In the genomic region with DNA sequence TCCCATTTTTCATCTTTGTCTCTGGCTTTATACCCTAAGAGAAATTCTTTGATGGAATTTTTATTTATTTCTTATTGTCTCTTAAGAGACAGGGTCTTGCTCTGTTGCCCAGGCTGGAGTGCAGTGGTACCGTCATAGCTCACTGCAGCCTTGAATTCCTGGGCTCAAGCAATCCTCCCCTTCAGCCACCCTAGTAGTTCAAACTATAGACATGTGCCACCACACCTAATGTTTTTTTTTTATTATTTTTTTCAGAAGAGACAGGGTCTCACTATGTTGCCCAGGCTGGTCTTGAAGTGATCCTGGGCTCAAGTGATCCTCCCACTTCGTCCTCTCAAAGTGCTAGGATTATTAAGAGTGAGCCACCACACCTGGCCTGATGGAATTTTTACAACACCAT, we compare ENCODE assay signal across 30 cellular contexts.
"Had no signal": no experiment of that assay in that cellular context is flagged by ENCODE, and none has a peak within 500 bp of the region (broad histone marks: within the 10 kb centered on the region; RNA-seq: fewer than 3 reads in every experiment).

No MANE protein-coding gene starts in this region.

- H3K27ac Mint-ChIP-seq: dendritic cell treated with granulocyte-macrophage colony-stimulating factor and Interleukin-4, amounts not matched to agents 40 ng/mL and 50 ng/mL, for 4 days; endodermal cell; mesothelial cell of epicardium; natural killer cell treated with Interleukin-12 subunit alpha and Interleukin-12 subunit beta and Interleukin-15 and Interleukin-18, amount 100 ng/mL, for 72 hours had no signal

- H3K9me3 ChIP-seq: gastroesophageal sphincter, heart right ventricle, left lung, mucosa of descending colon, neutrophil, pancreas, right lobe of liver, stomach, thyroid gland, vagina had no signal

- H3K27me3 Mint-ChIP-seq: dendritic cell treated with granulocyte-macrophage colony-stimulating factor and Interleukin-4, amounts not matched to agents 40 ng/mL and 50 ng/mL, for 4 days; naive B cell; natural killer cell treated with Interleukin-12 subunit alpha and Interleukin-12 subunit beta and Interleukin-15 and Interleukin-18, amount 100 ng/mL, for 72 hours had no signal

- H3K9me3 Mint-ChIP-seq: dendritic cell treated with granulocyte-macrophage colony-stimulating factor and Interleukin-4, amounts not matched to agents 40 ng/mL and 50 ng/mL, for 4 days; natural killer cell treated with Interleukin-12 subunit alpha and Interleukin-12 subunit beta and Interleukin-15 and Interleukin-18, amount 100 ng/mL, for 72 hours; neural crest cell had no signal

- H3K36me3 ChIP-seq: neutrophil had no signal

- H3K4me3 Mint-ChIP-seq: dendritic cell treated with granulocyte-macrophage colony-stimulating factor and Interleukin-4, amounts not matched to agents 40 ng/mL and 50 ng/mL, for 4 days; endodermal cell; mesothelial cell of epicardium; naive B cell; natural killer cell treated with Interleukin-12 subunit alpha and Interleukin-12 subunit beta and Interleukin-15 and Interleukin-18, amount 100 ng/mL, for 72 hours; neural crest cell had no signal

- H3K27me3 ChIP-seq: gastroesophageal sphincter, heart right ventricle, left lung, neutrophil, pancreas, right lobe of liver, stomach, thyroid gland, vagina had no signal

- H3K4me3 ChIP-seq: gastroesophageal sphincter, heart right ventricle, left lung, mucosa of descending colon, pancreas, right lobe of liver, smooth muscle cell, stomach, thyroid gland, vagina had no signal

- DNase-seq: effector CD8-positive, alpha-beta T cell; endodermal cell; foreskin fibroblast; heart right ventricle; hippocampal formation; left cardiac atrium; left lung; mesenchymal stem cell; mucosa of descending colon; naive B cell; pancreas; right lobe of liver; stimulated activated CD4-positive, alpha-beta T cell treated with anti-CD3 and anti-CD28 coated beads, Interleukin-12 subunit alpha, Interleukin-12 subunit beta, amount 100 ng/mL, for 4 hours; stimulated activated CD4-positive, alpha-beta T cell treated with anti-CD3 and anti-CD28 coated beads, Interleukin-1b, Interleukin-23, amount 100 ng/mL, for 48 hours; stimulated activated CD4-positive, alpha-beta T cell treated with anti-CD3 and anti-CD28 coated beads, Interleukin-4, amount 100 ng/mL, for 1 hour; stimulated activated CD8-positive, alpha-beta memory T cell treated with anti-CD3 and anti-CD28 coated beads, Interleukin-4, amount 100 ng/mL, for 48 hours; stimulated activated naive CD4-positive, alpha-beta T cell; stomach; trophoblast cell had no signal

- ATAC-seq: esophagus mucosa; gastroesophageal sphincter; left cardiac atrium; left lung; mucosa of descending colon; natural killer cell treated with Interleukin-12 subunit alpha and Interleukin-12 subunit beta and Interleukin-15 and Interleukin-18, amount 100 ng/mL, for 72 hours; pancreas had no signal

- H3K4me1 ChIP-seq: right lobe of liver had no signal

- H3K4me1 Mint-ChIP-seq: neural crest cell had no signal

- H3K27ac ChIP-seq: epithelial cell of prostate, gastroesophageal sphincter, heart right ventricle, left lung, neutrophil, pancreas, right lobe of liver, stomach, vagina had no signal

- H3K36me3 Mint-ChIP-seq: mesothelial cell of epicardium; naive B cell; natural killer cell treated with Interleukin-12 subunit alpha and Interleukin-12 subunit beta and Interleukin-15 and Interleukin-18, amount 100 ng/mL, for 72 hours had no signal
